ENCODE assay signal across 8 cellular contexts in the genomic region with DNA sequence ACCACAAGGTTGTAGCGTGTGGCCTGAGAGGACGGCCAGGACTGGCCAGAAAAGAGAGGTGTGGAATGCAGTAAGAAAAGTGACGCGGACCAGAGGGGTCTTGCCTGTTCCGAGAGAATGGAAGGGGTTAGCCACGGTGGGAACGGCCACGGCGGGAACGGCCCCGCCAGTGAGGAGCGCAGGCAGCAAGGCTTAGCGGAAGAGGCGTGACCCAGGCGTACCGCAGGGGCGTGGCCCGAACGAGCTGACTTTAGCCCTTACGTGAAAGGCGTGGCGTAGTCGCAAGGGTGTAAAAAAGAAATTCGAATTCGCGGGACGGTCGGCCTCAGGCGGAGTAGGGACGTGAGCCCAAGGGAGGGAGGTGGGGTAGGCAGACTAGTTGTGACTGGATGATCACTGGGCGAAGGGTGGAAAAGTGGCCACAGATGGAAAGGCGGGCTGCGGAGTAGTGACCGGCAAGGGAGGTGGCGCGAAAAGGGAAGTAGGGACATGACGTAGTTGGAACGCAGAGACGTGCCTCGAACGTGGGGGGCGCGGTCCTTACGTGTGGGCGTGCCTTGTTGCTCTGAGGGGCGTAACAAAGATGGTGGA. TPM values are rescaled to one million over a fixed set of nuclear protein-coding genes. Genes with fewer than 3 reads are reported as not detected.
DNase-seq lines count a peak whose midpoint lies in the region; ATAC-seq and TF ChIP-seq lines count a peak whose summit lies in the region.

No MANE protein-coding gene starts in this region.

- peak overlapping the region; percentile 95 for H3K27ac ChIP-seq in endodermal cell (ENCODE audit: low read depth, low read length)

- no peak overlapping the region for H3K27ac Mint-ChIP-seq in endodermal cell

- no peak overlapping the region for H3K4me3 Mint-ChIP-seq in endodermal cell

- peaks cover 11% of the 10 kb centered on the region for H3K36me3 Mint-ChIP-seq in endodermal cell (ENCODE audit: low read depth)

- WGBS in endodermal cell (ENCODE audit: insufficient coverage in 1 of 2, insufficient read length in 1 of 2), 2 experiments: 0% methylated on average over 22 to 46 of the region's 46 CpGs

- peaks cover 4% of the 10 kb centered on the region for H3K9me3 Mint-ChIP-seq in endodermal cell

- H3K4me3 ChIP-seq in endodermal cell (ENCODE audit: low read length): peak overlapping the region; percentile 93

- H3K36me3 ChIP-seq in endodermal cell (ENCODE audit: control insufficient read depth, insufficient read depth, low read length): peaks cover 9% of the 10 kb centered on the region

- DNase-seq in COLO829 (ENCODE audit: low spot score) (peak; percentile 91), HS-5 (ENCODE audit: low read depth) (peak; percentile 70), NK-92 (lab: John Stamatoyannopoulos, UW; ENCODE audit: unreplicated experiment) (peak; percentile 5), endodermal cell (peak; percentile 91), mesenteric fat pad (ENCODE audit: low spot score) (peak; percentile 95)
- peak; percentile 79 to 82 for DNase-seq in activated CD8-positive, alpha-beta memory T cell treated with anti-CD3 and anti-CD28 coated beads for 4 hours (ENCODE audit: low read depth in 2 of 2)
- peak; percentile 79 for DNase-seq in stimulated activated CD8-positive, alpha-beta memory T cell treated with anti-CD3 and anti-CD28 coated beads, Interleukin-15, amount 100 ng/mL, for 1 hour (ENCODE audit: low read depth)

- H3K9ac ChIP-seq in endodermal cell (ENCODE audit: extremely low read depth, low read length, poor library complexity, severe bottlenecking): peak overlapping the region; percentile 85

- no peaks in the 10 kb centered on the region for H3K4me1 ChIP-seq in endodermal cell (ENCODE audit: control insufficient read depth, insufficient read depth, low read length)

- no peak for TF ChIP-seq CTCF in endodermal cell (conservative IDR thresholded peaks at IDR 0.05)

- H3K27me3 ChIP-seq in endodermal cell (ENCODE audit: control insufficient read depth, insufficient read depth, low read length, poor library complexity, severe bottlenecking): no peaks in the 10 kb centered on the region

- no peaks in the 10 kb centered on the region for H3K9me3 ChIP-seq in endodermal cell (ENCODE audit: control insufficient read depth, low read length)

- H3K4me1 Mint-ChIP-seq in endodermal cell: peaks cover 46% of the 10 kb centered on the region

- ATAC-seq in GM21360 (IDR thresholded peaks at IDR 0.05; ENCODE audit: unreplicated experiment): peak; percentile 74

- H3K27me3 Mint-ChIP-seq in endodermal cell (ENCODE audit: insufficient read depth): no peaks in the 10 kb centered on the region

RNA-seq across cellular contexts. Expression of gene CLTRN, which starts 10.4 kb away (rescaled TPM):
- 1 to 10 TPM; 1.8 to 8.5 TPM for total RNA-seq in endodermal cell
- polyA plus RNA-seq in endodermal cell (2013, experiment 1 of 2): 4.4 TPM
- 5.3 TPM for polyA plus RNA-seq in endodermal cell (2013, experiment 2 of 2)
- not detected for total RNA-seq in mesenteric fat pad

Comparison
In these comparisons a context has a peak if more than half of its experiments do, and no peak if none do; other contexts are left out.
1. Peak in every context shown above with its lines: DNase-seq, ATAC-seq, H3K4me3 ChIP-seq and H3K27ac ChIP-seq.
2. DNase-seq: peak in every context shown above with its lines; median percentile 95 in mesenteric fat pad; 91 in COLO829; 91 in endodermal cell; 80 in activated CD8-positive, alpha-beta memory T cell treated with anti-CD3 and anti-CD28 coated beads for 4 hours; 79 in stimulated activated CD8-positive, alpha-beta memory T cell treated with anti-CD3 and anti-CD28 coated beads, Interleukin-15, amount 100 ng/mL, for 1 hour; 70 in HS-5; 5 in NK-92.